Comparison of ENCODE assay signal across 30 cellular contexts in genomic region chr12:96387981-96388380, GRCh38. TPM values are rescaled to one million over a fixed set of nuclear protein-coding genes. Genes with fewer than 3 reads are reported as not detected.
DNase-seq lines count a peak whose midpoint lies in the region; ATAC-seq and TF ChIP-seq lines count a peak whose summit lies in the region.
"Had no signal": no experiment of that assay in that cellular context is flagged by ENCODE, and none has a peak within 500 bp of the region (broad histone marks: within the 10 kb centered on the region; RNA-seq: fewer than 3 reads in every experiment).

No MANE protein-coding gene starts in this region.

- POLR2A ChIA-PET in CD8-positive, alpha-beta T cell (lab: Charles Lee): no interaction called here

- no peaks in the 10 kb centered on the region for H3K9me2 ChIP-seq in OCI-LY1 (ENCODE audit: low read depth, low read length)

- no peak overlapping the region for H3K4me3 ChIP-seq in OCI-LY1 (ENCODE audit: low read depth, low read length, poor library complexity, severe bottlenecking)
- no peak overlapping the region for H3K4me3 ChIP-seq in CD8-positive, alpha-beta T cell (ENCODE audit: low read depth, low read length)
- H3K4me3 ChIP-seq: A549, esophagus squamous epithelium, right lobe of liver, stomach, thyroid gland had no signal

- H3K4me2 ChIP-seq in OCI-LY1 (ENCODE audit: low read length): no peak overlapping the region
- H3K4me2 ChIP-seq: A549 had no signal

- H3K27me3 Mint-ChIP-seq in activated naive CD4-positive, alpha-beta T cell treated with anti-CD3 and anti-CD28 coated beads, Interleukin-2, amount 50 U/mL, for 24 hours: no peaks in the 10 kb centered on the region
- H3K27me3 Mint-ChIP-seq in CD8-positive, alpha-beta T cell (ENCODE audit: low read depth): no peaks in the 10 kb centered on the region
- H3K27me3 Mint-ChIP-seq: activated CD4-positive, alpha-beta T cell treated with anti-CD3 and anti-CD28 coated beads, Interleukin-2, amount 10 ng/mL, durations not matched to agents 7 days and 5 days; activated CD8-positive, alpha-beta memory T cell treated with anti-CD3 and anti-CD28 coated beads, Interleukin-2, amount 10 ng/mL, durations not matched to agents 7 days and 5 days; brain had no signal

- no peak overlapping the region for H2AFZ ChIP-seq in OCI-LY1 (ENCODE audit: low read length)

- no peak for DNase-seq in activated naive CD4-positive, alpha-beta T cell (lab: John Stamatoyannopoulos, UW)
- DNase-seq in left colon: no peak
- no peak for DNase-seq in stimulated activated effector memory CD8-positive, alpha-beta T cell treated with anti-CD3 and anti-CD28 coated beads, Interleukin-12 subunit alpha, Interleukin-12 subunit beta, amount 100 ng/mL, for 72 hours (ENCODE audit: low spot score in 2 of 2)
- no peak for DNase-seq in NK-92 (lab: John Stamatoyannopoulos, UW; ENCODE audit: unreplicated experiment)
- DNase-seq in CD8-positive, alpha-beta T cell: no peak
- no peak for DNase-seq in glomerular visceral epithelial cell (ENCODE audit: extremely low spot score)
- DNase-seq: activated CD4-positive, alpha-beta T cell treated with anti-CD3 and anti-CD28 coated beads, Interleukin-2, amount 10 ng/mL, durations not matched to agents 7 days and 5 days; activated CD8-positive, alpha-beta memory T cell treated with anti-CD3 and anti-CD28 coated beads, Interleukin-2, amount 10 ng/mL, durations not matched to agents 7 days and 5 days; activated naive CD4-positive, alpha-beta T cell treated with Interleukin-2 at 50 U/mL for 16 hours; activated T-cell treated with anti-CD3 and anti-CD28 coated beads, Interleukin-2, amount 50 U/mL, for 72 hours; AML-193; DMS53; esophagus squamous epithelium; foreskin melanocyte; H9; mammary epithelial cell; NCI-H1417; NCI-H2081 treated with DMSO at 0.1 percent for 48 hours; NCI-H2227 treated with DMSO at 0.1 percent for 48 hours; NCI-H526 treated with DMSO at 0.1 percent for 48 hours; right lobe of liver; SHP77 treated with DMSO at 0.1 percent for 48 hours; stomach; thyroid gland had no signal

- TF ChIP-seq CTCF in OCI-LY1 (IDR thresholded peaks at IDR 0.05; ENCODE audit: low read length): no peak
- no peak for TF ChIP-seq CTCF in CD8-positive, alpha-beta T cell (IDR thresholded peaks at IDR 0.05)

- peaks cover 19% of the 10 kb centered on the region for H3K36me3 Mint-ChIP-seq in activated naive CD4-positive, alpha-beta T cell treated with anti-CD3 and anti-CD28 coated beads, Interleukin-2, amount 50 U/mL, for 24 hours
- peaks cover 21% of the 10 kb centered on the region for H3K36me3 Mint-ChIP-seq in stimulated activated effector memory CD8-positive, alpha-beta T cell treated with anti-CD3 and anti-CD28 coated beads, Interleukin-12 subunit alpha, Interleukin-12 subunit beta, amount 100 ng/mL, for 72 hours
- peaks cover 19% of the 10 kb centered on the region for H3K36me3 Mint-ChIP-seq in CD8-positive, alpha-beta T cell

- intact Hi-C loops in left colon (cut with DNase I, micrococcal nuclease): no loop called here
- intact Hi-C loops in CD8-positive, alpha-beta T cell (cut with DNase I, micrococcal nuclease): no loop called here

- peaks cover 95% of the 10 kb centered on the region for H3K79me2 ChIP-seq in OCI-LY1 (ENCODE audit: insufficient read depth, low read length)

- H3F3A ChIP-seq in OCI-LY1 (ENCODE audit: insufficient read depth, low read length): peaks cover 3% of the 10 kb centered on the region; the same call in 1 of the 2 replicates

- peaks cover 72% of the 10 kb centered on the region for H3K4me1 Mint-ChIP-seq in activated naive CD4-positive, alpha-beta T cell treated with anti-CD3 and anti-CD28 coated beads, Interleukin-2, amount 50 U/mL, for 24 hours
- H3K4me1 Mint-ChIP-seq in stimulated activated effector memory CD8-positive, alpha-beta T cell treated with anti-CD3 and anti-CD28 coated beads, Interleukin-12 subunit alpha, Interleukin-12 subunit beta, amount 100 ng/mL, for 72 hours: peaks cover 71% of the 10 kb centered on the region
- H3K4me1 Mint-ChIP-seq in CD8-positive, alpha-beta T cell (ENCODE audit: low read depth): peaks cover 76% of the 10 kb centered on the region
- H3K4me1 Mint-ChIP-seq: WTC11 had no signal

- ATAC-seq in left colon: peak; percentile 51
- no peak for ATAC-seq in stimulated activated effector memory CD8-positive, alpha-beta T cell treated with anti-CD3 and anti-CD28 coated beads, Interleukin-12 subunit alpha, Interleukin-12 subunit beta, amount 100 ng/mL, for 72 hours
- no peak for ATAC-seq in CD8-positive, alpha-beta T cell
- ATAC-seq: A549; activated CD8-positive, alpha-beta memory T cell treated with anti-CD3 and anti-CD28 coated beads, Interleukin-2, amount 10 ng/mL, durations not matched to agents 7 days and 5 days; activated T-cell treated with anti-CD3 and anti-CD28 coated beads, Interleukin-2, amount 50 U/mL, for 72 hours; Panc1; right lobe of liver; WTC11 had no signal

- peak overlapping the region; percentile 11 for H3K4me3 Mint-ChIP-seq in activated naive CD4-positive, alpha-beta T cell treated with anti-CD3 and anti-CD28 coated beads, Interleukin-2, amount 50 U/mL, for 24 hours
- no peak overlapping the region for H3K4me3 Mint-ChIP-seq in stimulated activated effector memory CD8-positive, alpha-beta T cell treated with anti-CD3 and anti-CD28 coated beads, Interleukin-12 subunit alpha, Interleukin-12 subunit beta, amount 100 ng/mL, for 72 hours
- H3K4me3 Mint-ChIP-seq in CD8-positive, alpha-beta T cell: no peak overlapping the region
- H3K4me3 Mint-ChIP-seq: activated CD4-positive, alpha-beta T cell treated with anti-CD3 and anti-CD28 coated beads, Interleukin-2, amount 10 ng/mL, durations not matched to agents 7 days and 5 days; activated CD8-positive, alpha-beta memory T cell treated with anti-CD3 and anti-CD28 coated beads, Interleukin-2, amount 10 ng/mL, durations not matched to agents 7 days and 5 days; activated T-cell treated with anti-CD3 and anti-CD28 coated beads, Interleukin-2, amount 50 U/mL, for 72 hours; H9; WTC11 had no signal

- H3K27ac Mint-ChIP-seq in activated naive CD4-positive, alpha-beta T cell treated with anti-CD3 and anti-CD28 coated beads, Interleukin-2, amount 50 U/mL, for 24 hours: no peak overlapping the region
- peak overlapping the region; percentile 14 for H3K27ac Mint-ChIP-seq in stimulated activated effector memory CD8-positive, alpha-beta T cell treated with anti-CD3 and anti-CD28 coated beads, Interleukin-12 subunit alpha, Interleukin-12 subunit beta, amount 100 ng/mL, for 72 hours
- no peak overlapping the region for H3K27ac Mint-ChIP-seq in CD8-positive, alpha-beta T cell
- H3K27ac Mint-ChIP-seq: activated CD4-positive, alpha-beta T cell treated with anti-CD3 and anti-CD28 coated beads, Interleukin-2, amount 10 ng/mL, durations not matched to agents 7 days and 5 days; activated CD8-positive, alpha-beta memory T cell treated with anti-CD3 and anti-CD28 coated beads, Interleukin-2, amount 10 ng/mL, durations not matched to agents 7 days and 5 days; activated T-cell treated with anti-CD3 and anti-CD28 coated beads, Interleukin-2, amount 50 U/mL, for 72 hours; brain; WTC11 had no signal

- H3K27ac ChIP-seq in OCI-LY1 (ENCODE audit: low read depth, low read length, poor library complexity, severe bottlenecking): peak overlapping the region; percentile 70
- H3K27ac ChIP-seq in CD8-positive, alpha-beta T cell (ENCODE audit: low read depth, low read length): no peak overlapping the region
- H3K27ac ChIP-seq: A549, esophagus squamous epithelium, right lobe of liver, stomach, thyroid gland had no signal

- H3K27me3 ChIP-seq in OCI-LY1 (ENCODE audit: insufficient read depth, low read length): no peaks in the 10 kb centered on the region
- no peaks in the 10 kb centered on the region for H3K27me3 ChIP-seq in CD8-positive, alpha-beta T cell (ENCODE audit: insufficient read depth, low read length)
- H3K27me3 ChIP-seq: esophagus squamous epithelium, right lobe of liver, stomach, thyroid gland had no signal

- no peaks in the 10 kb centered on the region for H3K9me3 Mint-ChIP-seq in activated naive CD4-positive, alpha-beta T cell treated with anti-CD3 and anti-CD28 coated beads, Interleukin-2, amount 50 U/mL, for 24 hours
- no peaks in the 10 kb centered on the region for H3K9me3 Mint-ChIP-seq in stimulated activated effector memory CD8-positive, alpha-beta T cell treated with anti-CD3 and anti-CD28 coated beads, Interleukin-12 subunit alpha, Interleukin-12 subunit beta, amount 100 ng/mL, for 72 hours
- H3K9me3 Mint-ChIP-seq in CD8-positive, alpha-beta T cell: peaks cover 2% of the 10 kb centered on the region
- H3K9me3 Mint-ChIP-seq: activated T-cell treated with anti-CD3 and anti-CD28 coated beads, Interleukin-2, amount 50 U/mL, for 72 hours had no signal

- no peak overlapping the region for H3K9ac ChIP-seq in OCI-LY1 (ENCODE audit: low read length)

- H3K9me3 ChIP-seq in OCI-LY1 (ENCODE audit: low read length): no peaks in the 10 kb centered on the region
- no peaks in the 10 kb centered on the region for H3K9me3 ChIP-seq in CD8-positive, alpha-beta T cell (ENCODE audit: low read length)
- H3K9me3 ChIP-seq: A549, esophagus squamous epithelium, right lobe of liver, stomach, thyroid gland had no signal

- peaks cover 23% of the 10 kb centered on the region for H3K4me1 ChIP-seq in OCI-LY1 (ENCODE audit: insufficient read depth, low read length, severe bottlenecking)
- peaks cover 25% of the 10 kb centered on the region for H3K4me1 ChIP-seq in CD8-positive, alpha-beta T cell (ENCODE audit: insufficient read depth, low read length)
- H3K4me1 ChIP-seq: right lobe of liver, thyroid gland had no signal

- CTCF ChIA-PET in CD8-positive, alpha-beta T cell (lab: Charles Lee): no interaction called here

- peaks cover 5% of the 10 kb centered on the region; the same call in 1 of the 2 replicates for H3K36me3 ChIP-seq in OCI-LY1 (ENCODE audit: insufficient read depth, low read length)
- H3K36me3 ChIP-seq in CD8-positive, alpha-beta T cell (ENCODE audit: insufficient read depth, low read length): no peaks in the 10 kb centered on the region
- H3K36me3 ChIP-seq: esophagus squamous epithelium, right lobe of liver, stomach, thyroid gland had no signal

- no peaks in the 10 kb centered on the region for H4K20me1 ChIP-seq in OCI-LY1 (ENCODE audit: insufficient read depth, low read length)

RNA-seq across cellular contexts. Expression of gene CDK17, which starts 12.3 kb away (rescaled TPM):
- total RNA-seq in left colon: 10 to 100 TPM; 20.6 to 21.0 TPM
- 100 to 1,000 TPM; 150 to 160 TPM for total RNA-seq in CD8-positive, alpha-beta T cell

Comparison
In these comparisons a context has a peak if more than half of its experiments do, and no peak if none do; other contexts are left out.
1. RNA of gene CDK17, which starts 12.3 kb away (total RNA-seq): 150 to 160 TPM in CD8-positive, alpha-beta T cell; 20.6 to 21.0 TPM in left colon; every median in the first group is over 4 times any median in the second.